ENCODE assay signal across 33 cellular contexts in the genomic region with DNA sequence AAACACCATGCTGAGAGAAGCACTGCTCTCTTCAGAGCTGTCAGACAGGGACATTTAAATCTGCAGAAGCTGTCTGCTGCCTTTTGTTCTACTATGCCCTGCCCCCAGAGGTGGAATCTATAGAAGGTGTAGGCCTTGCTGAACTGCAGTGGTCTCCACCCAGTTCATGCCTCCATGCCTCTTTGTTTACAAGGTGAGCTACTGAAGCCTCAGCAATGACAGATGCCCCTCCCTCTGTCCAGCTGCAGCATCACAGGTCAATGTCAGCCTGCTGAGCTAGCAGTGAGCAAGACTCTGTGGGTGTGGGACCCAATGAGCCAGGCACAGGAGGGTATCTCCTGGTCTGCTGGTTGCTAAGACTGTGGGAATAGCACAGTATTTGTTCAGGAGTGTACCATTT. TPM values are rescaled to one million over a fixed set of nuclear protein-coding genes. Genes with fewer than 3 reads are reported as not detected.
"Had no signal": no experiment of that assay in that cellular context is flagged by ENCODE, and none has a peak within 500 bp of the region (broad histone marks: within the 10 kb centered on the region; RNA-seq: fewer than 3 reads in every experiment).

No MANE protein-coding gene starts in this region.

- H3K4me1 ChIP-seq: ascending aorta had no signal

- FAIRE-seq: bronchial epithelial cell had no signal

- H3K36me3 ChIP-seq: ascending aorta, cardiac muscle cell, WERI-Rb-1 had no signal

- ATAC-seq: activated CD4-positive, alpha-beta T cell treated with anti-CD3 and anti-CD28 coated beads for 36 hours; activated CD4-positive, CD25-positive, alpha-beta regulatory T cell treated with anti-CD3 and anti-CD28 coated beads, Interleukin-2, amount 50 U/mL, for 24 hours; activated CD8-positive, alpha-beta memory T cell treated with anti-CD3 and anti-CD28 coated beads, Interleukin-2, amount 10 ng/mL, durations not matched to agents 7 days and 5 days; activated CD8-positive, alpha-beta T cell treated with anti-CD3 and anti-CD28 coated beads, Interleukin-2, amount 10 ng/mL, durations not matched to agents 7 days and 5 days; activated naive CD8-positive, alpha-beta T cell treated with anti-CD3 and anti-CD28 coated beads, Interleukin-2, amount 50 U/mL, for 24 hours; WTC11 had no signal

- DNase-seq: activated CD4-positive, alpha-beta memory T cell treated with anti-CD3 and anti-CD28 coated beads, Interleukin-2, amount 10 ng/mL, durations not matched to agents 7 days and 5 days; activated CD4-positive, alpha-beta T cell treated with anti-CD3 and anti-CD28 coated beads for 1 hour; activated CD4-positive, alpha-beta T cell treated with anti-CD3 and anti-CD28 coated beads for 36 hours; activated CD4-positive, alpha-beta T cell treated with anti-CD3 and anti-CD28 coated beads for 48 hours; activated CD4-positive, alpha-beta T cell treated with anti-CD3 and anti-CD28 coated beads, Interleukin-2, amount 10 ng/mL, durations not matched to agents 7 days and 5 days; activated CD4-positive, alpha-beta T cell treated with anti-CD3 and anti-CD28 coated beads, Interleukin-2, amount 50 U/mL, for 48 hours; activated CD4-positive, CD25-positive, alpha-beta regulatory T cell; activated CD8-positive, alpha-beta memory T cell treated with anti-CD3 and anti-CD28 coated beads for 24 hours; activated CD8-positive, alpha-beta memory T cell treated with anti-CD3 and anti-CD28 coated beads, Interleukin-2, amount 10 ng/mL, durations not matched to agents 7 days and 5 days; activated CD8-positive, alpha-beta memory T cell treated with anti-CD3 and anti-CD28 coated beads, Interleukin-2, amount 50 U/mL, for 48 hours; activated CD8-positive, alpha-beta T cell treated with anti-CD3 and anti-CD28 coated beads, Interleukin-2, amount 10 ng/mL, durations not matched to agents 7 days and 5 days; activated effector memory CD4-positive, alpha-beta T cell treated with Interleukin-2 at 50 U/mL for 16 hours; activated gamma-delta T cell; activated naive CD4-positive, alpha-beta T cell treated with anti-CD3 and anti-CD28 coated beads, Interleukin-2, amount 10 ng/mL, durations not matched to agents 7 days and 5 days; activated naive CD4-positive, alpha-beta T cell treated with Interleukin-2 at 50 U/mL for 16 hours; activated naive CD8-positive, alpha-beta T cell treated with anti-CD3 and anti-CD28 coated beads, Interleukin-2, amount 10 ng/mL, durations not matched to agents 7 days and 5 days; activated naive CD8-positive, alpha-beta T cell treated with anti-CD3 and anti-CD28 coated beads, Interleukin-2, amount 50 U/mL, for 24 hours; activated T-cell treated with anti-CD3 and anti-CD28 coated beads, Interleukin-2, amount 50 U/mL, for 24 hours; activated T-cell treated with anti-CD3 and anti-CD28 coated beads, Interleukin-2, amount 50 U/mL, for 48 hours; amygdala; anterior cingulate cortex; caudate nucleus; cerebellar nuclear complex; T-helper 2 cell; T-helper 9 cell; WERI-Rb-1 had no signal

- H3K4me3 ChIP-seq: ascending aorta, cardiac muscle cell had no signal

- H3K27ac ChIP-seq: ascending aorta, cardiac muscle cell, WERI-Rb-1 had no signal

- H3K27me3 ChIP-seq: ascending aorta, cardiac muscle cell had no signal

RNA-seq across cellular contexts. Expression of a gene that starts 25.4 kb away (rescaled TPM):
- total RNA-seq: activated CD4-positive, alpha-beta memory T cell treated with anti-CD3 and anti-CD28 coated beads, Interleukin-2, amount 10 ng/mL, durations not matched to agents 7 days and 5 days; activated CD4-positive, alpha-beta T cell treated with anti-CD3 and anti-CD28 coated beads for 36 hours; activated CD4-positive, alpha-beta T cell treated with anti-CD3 and anti-CD28 coated beads, Interleukin-2, amount 10 ng/mL, durations not matched to agents 7 days and 5 days; activated CD8-positive, alpha-beta memory T cell treated with anti-CD3 and anti-CD28 coated beads, Interleukin-2, amount 10 ng/mL, durations not matched to agents 7 days and 5 days; activated naive CD8-positive, alpha-beta T cell treated with anti-CD3 and anti-CD28 coated beads, Interleukin-2, amount 10 ng/mL, durations not matched to agents 7 days and 5 days; activated T-helper 2 cell treated with anti-CD3 and anti-CD28 coated beads, Interferon-gamma antibody, Interleukin-2, Interleukin-4, amounts not matched to agents 10 μg/mL and 5 μg/mL and 100 μg/mL, durations not matched to agents 14 hours and 24 hours and 36 hours; ascending aorta; bronchial epithelial cell; cardiac muscle cell; chondrocyte; WTC11 had no signal
- polyA plus RNA-seq: cardiac muscle cell had no signal
